ENCODE assay signal across 1 cellular context in genomic region chr20:33437141-33437911, GRCh38.
TF ChIP-seq lines count a peak whose summit lies in the region.

No MANE protein-coding gene starts in this region.

TF ChIP-seq in IMR-90, 13 proteins besides CTCF, POLR2A, EP300 and RAD21 (continued from another document):
- TF ChIP-seq MAFK (IDR thresholded peaks at IDR 0.05; ENCODE audit: low read depth, low read length), result 0 out of 2 replicates have a peak, but pooled peaks have one; percentile 4
- TF ChIP-seq USF2 (IDR thresholded peaks at IDR 0.05; ENCODE audit: low read depth, low read length), result no peak; the same call in 1 of the 2 replicates
- TF ChIP-seq FOS (IDR thresholded peaks at IDR 0.05; ENCODE audit: low read depth, low read length), result no peak
TF ChIP-seq in IMR-90: peak in this region for 2.
